30 cellular contexts compared by ENCODE assay signal in the genomic region with DNA sequence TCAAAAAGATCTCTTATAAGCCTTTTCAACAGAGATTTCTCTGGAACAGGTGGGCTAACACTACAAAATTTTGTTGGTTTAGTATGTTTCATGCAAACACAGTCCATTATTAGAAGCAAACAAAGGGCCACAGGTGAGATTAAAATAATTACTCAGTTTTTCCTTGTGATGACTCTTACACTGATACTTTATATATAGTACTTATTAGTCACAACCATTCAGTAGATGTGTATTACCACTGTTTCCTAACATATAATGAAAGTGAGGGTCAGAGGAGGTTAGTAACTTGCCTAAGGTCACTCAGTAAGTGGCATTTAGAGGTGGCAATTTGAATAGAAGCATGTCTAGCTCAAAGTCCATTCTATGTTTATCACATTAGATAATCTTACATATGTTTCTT. TPM values are rescaled to one million over a fixed set of nuclear protein-coding genes. Genes with fewer than 3 reads are reported as not detected.
"Had no signal": no experiment of that assay in that cellular context is flagged by ENCODE, and none has a peak within 500 bp of the region (broad histone marks: within the 10 kb centered on the region; RNA-seq: fewer than 3 reads in every experiment).

No MANE protein-coding gene starts in this region.

- H3K27ac ChIP-seq: Peyer's patch, SJSA1 had no signal

- H3K27me3 ChIP-seq: MG63, Peyer's patch, SJSA1 had no signal

- H3K4me3 ChIP-seq: K562, MG63, Peyer's patch, SJSA1 had no signal

- ATAC-seq: K562, PC-3 had no signal

- H3K36me3 ChIP-seq: MG63, Peyer's patch, SJSA1 had no signal

- H3K9me3 ChIP-seq: MG63, Peyer's patch, SJSA1, SK-N-SH had no signal

- H3K9ac ChIP-seq: SK-N-SH had no signal

- DNase-seq: KG1, MG63, NCI-H1048, NCI-H1092 treated with DMSO at 0.1 percent for 48 hours, NCI-H1105 treated with DMSO at 0.1 percent for 48 hours, NCI-H1417, NCI-H1436, NCI-H146, NCI-H1694, NCI-H187, NCI-H2029 treated with DMSO at 0.1 percent for 48 hours, NCI-H2081 treated with DMSO at 0.1 percent for 48 hours, NCI-H2107, NCI-H2171, NCI-H226, NCI-H446 treated with DMSO at 0.1 percent for 48 hours, NCI-H510A, NCI-H524, NCI-H526, NCI-H774, OCI-M1, PC-3, Peyer's patch, Right ventricle myocardium superior, RPMI8226, SHP77 treated with DMSO at 0.1 percent for 48 hours, SW 1271 had no signal

- FAIRE-seq: K562 had no signal

- H3K4me2 ChIP-seq: SK-N-SH had no signal

- H3K4me1 ChIP-seq: Peyer's patch, SJSA1 had no signal

RNA-seq across cellular contexts. Expression of gene CYYR1, which starts 44.2 kb away (rescaled TPM):
- total RNA-seq: K562, PC-3 had no signal
- polyA plus RNA-seq: K562, SK-N-SH had no signal
